ENCODE assay signal across 28 cellular contexts in genomic region chr7:147251924-147252323, GRCh38.
"Had no signal": no experiment of that assay in that cellular context is flagged by ENCODE, and none has a peak within 500 bp of the region (broad histone marks: within the 10 kb centered on the region; RNA-seq: fewer than 3 reads in every experiment).

No MANE protein-coding gene starts in this region.

- DNase-seq: natural killer cell; occipital lobe; ovary; posterior cingulate gyrus; psoas muscle; right cardiac atrium; spleen; stimulated activated CD4-positive, alpha-beta T cell treated with anti-CD3 and anti-CD28 coated beads, Interleukin-12 subunit alpha, Interleukin-12 subunit beta, amount 100 ng/mL, for 4 hours; stimulated activated CD4-positive, alpha-beta T cell treated with anti-CD3 and anti-CD28 coated beads, Interleukin-1b, Interleukin-23, amount 100 ng/mL, for 48 hours; stimulated activated CD4-positive, alpha-beta T cell treated with anti-CD3 and anti-CD28 coated beads, Interleukin-4, amount 100 ng/mL, for 1 hour; stimulated activated CD4-positive, alpha-beta T cell treated with anti-CD3 and anti-CD28 coated beads, Interleukin-4, amount 100 ng/mL, for 4 hours; stimulated activated CD8-positive, alpha-beta memory T cell treated with anti-CD3 and anti-CD28 coated beads, Interleukin-4, amount 100 ng/mL, for 48 hours; stimulated activated naive CD4-positive, alpha-beta T cell; stimulated activated naive CD8-positive, alpha-beta T cell treated with anti-CD3 and anti-CD28 coated beads, Interleukin-15, amount 100 ng/mL, for 72 hours; stimulated activated naive CD8-positive, alpha-beta T cell treated with anti-CD3 and anti-CD28 coated beads, Interleukin-15, Interleukin-2, amounts not matched to agents 100 U/mL and 50 U/mL, for 24 hours; substantia nigra; testis; tibial artery; transverse colon; upper lobe of right lung; uterus had no signal

- ATAC-seq: natural killer cell; psoas muscle; right cardiac atrium; sciatic nerve; stimulated activated memory B cell treated with anti-CD40 and anti-IgM and Interleukin-4, amounts not matched to agents 10 μg/mL and 1 μg/mL and 100 μg/mL, for 72 hours; stimulated activated naive CD8-positive, alpha-beta T cell treated with anti-CD3 and anti-CD28 coated beads, Interleukin-15, amount 100 ng/mL, for 72 hours; stimulated activated naive CD8-positive, alpha-beta T cell treated with anti-CD3 and anti-CD28 coated beads, Interleukin-15, Interleukin-2, amounts not matched to agents 100 U/mL and 50 U/mL, for 24 hours; upper lobe of right lung had no signal

- H3K9me3 ChIP-seq: ovary, psoas muscle, spleen, suprapubic skin, testis, tibial artery, transverse colon, upper lobe of right lung, uterus had no signal

- H3K9ac ChIP-seq: neural progenitor cell, parathyroid adenoma had no signal

- H3K36me3 ChIP-seq: neural progenitor cell, ovary, spleen, suprapubic skin, tibial artery, transverse colon, upper lobe of right lung, uterus had no signal

- H3K4me1 ChIP-seq: neural progenitor cell, parathyroid adenoma, psoas muscle, spleen, suprapubic skin, testis, tibial artery, transverse colon, upper lobe of right lung, uterus had no signal

- H3K79me2 ChIP-seq: parathyroid adenoma had no signal

- H2AFZ ChIP-seq: neural progenitor cell, parathyroid adenoma had no signal

- H3K4me2 ChIP-seq: neural progenitor cell, smooth muscle cell had no signal

- H3K27ac ChIP-seq: neural progenitor cell, ovary, parathyroid adenoma, psoas muscle, skin epidermis, spleen, suprapubic skin, testis, tibial artery, transverse colon, upper lobe of right lung, uterus had no signal

- H3K27me3 ChIP-seq: neural progenitor cell, ovary, spleen, suprapubic skin, testis, tibial artery, transverse colon, upper lobe of right lung, uterus had no signal

- H3K4me3 ChIP-seq: neural progenitor cell, ovary, psoas muscle, skin epidermis, smooth muscle cell, spleen, suprapubic skin, testis, tibial artery, transverse colon, upper lobe of right lung, uterus had no signal
